8 cellular contexts compared by ENCODE assay signal in the genomic region with DNA sequence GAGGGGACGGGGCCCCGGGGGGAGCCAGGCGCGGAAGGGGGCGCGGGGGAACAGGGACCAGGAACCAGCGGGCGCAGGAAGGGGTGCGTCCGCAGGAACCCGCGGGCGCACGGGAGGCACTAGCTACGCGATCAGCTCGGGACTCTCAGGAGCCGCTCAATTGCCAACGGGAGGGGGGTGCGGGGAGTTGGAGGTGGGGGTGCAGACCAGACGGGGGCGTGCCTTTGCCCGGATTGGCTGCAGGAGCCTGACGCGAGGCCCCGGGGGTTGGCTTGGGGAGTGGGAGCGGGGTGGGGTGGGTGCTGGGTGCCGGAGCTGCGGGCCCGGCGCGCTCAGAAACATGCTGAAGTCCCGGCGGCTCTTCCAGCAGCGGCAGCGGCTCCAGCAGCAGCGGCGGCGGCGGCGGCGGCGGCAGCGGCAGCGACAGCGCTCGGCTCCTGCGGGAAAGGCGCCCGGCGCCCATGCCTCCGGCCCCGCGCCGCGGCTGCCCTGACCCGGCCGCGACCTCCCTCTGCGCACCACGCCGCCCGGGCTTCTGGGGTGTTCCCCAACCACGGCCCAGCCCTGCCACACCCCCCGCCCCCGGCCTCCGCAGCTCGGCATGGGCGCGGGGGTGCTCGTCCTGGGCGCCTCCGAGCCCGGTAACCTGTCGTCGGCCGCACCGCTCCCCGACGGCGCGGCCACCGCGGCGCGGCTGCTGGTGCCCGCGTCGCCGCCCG. TPM values are rescaled to one million over a fixed set of nuclear protein-coding genes. Genes with fewer than 3 reads are reported as not detected.
DNase-seq lines count a peak whose midpoint lies in the region; ATAC-seq and TF ChIP-seq lines count a peak whose summit lies in the region.

ADRB1 (plus strand) TSS at position 335 of the 719 bp plus-strand sequence; CDS start at position 602, 267 bp downstream.

- peaks cover 2% of the 10 kb centered on the region for H3K36me3 Mint-ChIP-seq in activated naive CD4-positive, alpha-beta T cell treated with anti-CD3 and anti-CD28 coated beads, Interleukin-2, amount 10 ng/mL, durations not matched to agents 7 days and 5 days

- DNase-seq in activated CD4-positive, alpha-beta T cell treated with anti-CD3 and anti-CD28 coated beads for 4 hours: peak; percentile 4 to 25
- no peak for DNase-seq in activated CD4-positive, alpha-beta T cell treated with anti-CD3 and anti-CD28 coated beads for 1 hour
- DNase-seq in NCI-H774 (lab: John Stamatoyannopoulos, UW) (peak; percentile 46), Right ventricle myocardium superior (peak; percentile 95), HUDEP-2 (lab: John Stamatoyannopoulos, UW; ENCODE audit: unreplicated experiment in 76 of 76) (no peak)
- peak; percentile 54 for DNase-seq in activated naive CD4-positive, alpha-beta T cell treated with anti-CD3 and anti-CD28 coated beads, Interleukin-2, amount 10 ng/mL, durations not matched to agents 7 days and 5 days

- peak; percentile 40 for ATAC-seq in HG03139 (IDR thresholded peaks at IDR 0.05; ENCODE audit: unreplicated experiment)
- peak; percentile 86 for ATAC-seq in Right ventricle myocardium superior (ENCODE audit: poor library complexity)

- no peak within 1 kb of the TSS for H3K27ac ChIP-seq in neutrophil

- no peaks in the 10 kb centered on the region for H3K9me3 ChIP-seq in neutrophil

- TF ChIP-seq CTCF in neutrophil (IDR thresholded peaks at IDR 0.05): no peak

- no peaks in the 10 kb centered on the region for H3K36me3 ChIP-seq in neutrophil

- peak within 1 kb of the TSS; percentile 63 for H3K4me3 Mint-ChIP-seq in activated naive CD4-positive, alpha-beta T cell treated with anti-CD3 and anti-CD28 coated beads, Interleukin-2, amount 10 ng/mL, durations not matched to agents 7 days and 5 days

- peak within 1 kb of the TSS; percentile 15 to 49 for H3K4me3 ChIP-seq in neutrophil (ENCODE audit: low read depth in 1 of 2, low read length in 1 of 2)

- intact Hi-C loops in Right ventricle myocardium superior (cut with DNase I): loop anchor here (10.0 kb wide), 1 partner anchor 189 kb away; the partner anchor contains the start of genes DCLRE1A and NHLRC2

- peak within 1 kb of the TSS; percentile 24 for H3K27ac Mint-ChIP-seq in activated naive CD4-positive, alpha-beta T cell treated with anti-CD3 and anti-CD28 coated beads, Interleukin-2, amount 10 ng/mL, durations not matched to agents 7 days and 5 days

- H3K27me3 ChIP-seq in neutrophil: peaks cover 100% of the 10 kb centered on the region

- H3K27me3 Mint-ChIP-seq in activated naive CD4-positive, alpha-beta T cell treated with anti-CD3 and anti-CD28 coated beads, Interleukin-2, amount 10 ng/mL, durations not matched to agents 7 days and 5 days: peaks cover 94% of the 10 kb centered on the region

- no peaks in the 10 kb centered on the region for H3K9me3 Mint-ChIP-seq in activated naive CD4-positive, alpha-beta T cell treated with anti-CD3 and anti-CD28 coated beads, Interleukin-2, amount 10 ng/mL, durations not matched to agents 7 days and 5 days

- H3K4me1 Mint-ChIP-seq in activated naive CD4-positive, alpha-beta T cell treated with anti-CD3 and anti-CD28 coated beads, Interleukin-2, amount 10 ng/mL, durations not matched to agents 7 days and 5 days: peaks cover 22% of the 10 kb centered on the region

- CTCF ChIA-PET in activated naive CD4-positive, alpha-beta T cell treated with anti-CD3 and anti-CD28 coated beads, Interleukin-2, amount 10 ng/mL, durations not matched to agents 7 days and 5 days (lab: Charles Lee): interaction anchor here (1.1 kb wide), 1 partner anchor 89 kb away, joined by 3 read pairs; no protein-coding TSS in a partner anchor

- H3K4me1 ChIP-seq in neutrophil (ENCODE audit: control insufficient read depth in 1 of 2, insufficient read depth in 1 of 2, low read depth in 1 of 2, low read length in 1 of 2): peaks cover 22 to 27% of the 10 kb centered on the region in 2 experiments

RNA-seq across cellular contexts. Expression of gene ADRB1, which starts in this region (rescaled TPM):
- 63.0 TPM for total RNA-seq in Right ventricle myocardium superior

Comparison
In these comparisons a context has a peak if more than half of its experiments do, and no peak if none do; other contexts are left out.
1. DNase-seq: peak in activated CD4-positive, alpha-beta T cell treated with anti-CD3 and anti-CD28 coated beads for 4 hours (2 of 2), NCI-H774 (single experiment), activated naive CD4-positive, alpha-beta T cell treated with anti-CD3 and anti-CD28 coated beads, Interleukin-2, amount 10 ng/mL, durations not matched to agents 7 days and 5 days (single experiment) and Right ventricle myocardium superior (single experiment); none in activated CD4-positive, alpha-beta T cell treated with anti-CD3 and anti-CD28 coated beads for 1 hour (single experiment) and HUDEP-2 (0 of 76).